ENCODE assay signal across 19 cellular contexts in the genomic region with DNA sequence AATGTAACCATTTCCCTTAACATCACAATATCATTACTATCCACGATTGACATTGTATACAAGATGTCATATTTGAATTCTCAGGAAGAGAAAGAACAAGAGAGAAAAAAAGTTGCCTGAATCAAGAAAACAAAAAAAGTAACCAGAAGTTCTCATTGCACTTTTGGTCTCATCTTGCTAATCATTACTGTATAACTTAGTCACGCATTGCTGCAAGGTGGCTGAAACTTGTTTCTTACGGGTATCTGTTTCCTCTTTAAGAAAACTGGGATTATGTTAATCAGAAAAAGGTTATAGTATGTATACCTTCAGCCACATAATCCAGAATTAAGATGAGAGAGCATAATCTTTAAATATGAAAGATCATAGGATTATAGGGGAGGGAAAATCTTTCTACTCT.
"Had no signal": no experiment of that assay in that cellular context is flagged by ENCODE, and none has a peak within 500 bp of the region (broad histone marks: within the 10 kb centered on the region; RNA-seq: fewer than 3 reads in every experiment).

No MANE protein-coding gene starts in this region.

- H3K27ac ChIP-seq: epithelial cell of prostate, esophagus muscularis mucosa, gastrocnemius medialis, heart right ventricle, suprapubic skin, thyroid gland had no signal

- H3K9me3 ChIP-seq: esophagus muscularis mucosa, gastrocnemius medialis, heart right ventricle, suprapubic skin, thyroid gland had no signal

- ATAC-seq: effector memory CD8-positive, alpha-beta T cell; gastrocnemius medialis; heart right ventricle; left cardiac atrium; left ventricle myocardium superior; right cardiac atrium had no signal

- H3K36me3 ChIP-seq: esophagus muscularis mucosa, gastrocnemius medialis, heart right ventricle, suprapubic skin, thyroid gland had no signal

- H3K4me1 ChIP-seq: esophagus muscularis mucosa, gastrocnemius medialis, suprapubic skin, thyroid gland had no signal

- DNase-seq: effector memory CD8-positive, alpha-beta T cell; gastrocnemius medialis; heart right ventricle; hypothalamus; islet precursor cell; left cardiac atrium; left ventricle myocardium superior; mesenchymal stem cell; midbrain; nephron progenitor cell; right cardiac atrium; small intestine; stimulated activated CD4-positive, alpha-beta T cell treated with anti-CD3 and anti-CD28 coated beads, Interleukin-2, amount 100 ng/mL, for 48 hours; stimulated activated naive CD4-positive, alpha-beta T cell treated with Interleukin-2 at 50 U/mL for 16 hours; thyroid gland had no signal

- H3K4me3 ChIP-seq: esophagus muscularis mucosa, gastrocnemius medialis, heart right ventricle, lung, suprapubic skin, thyroid gland had no signal

- H3K27me3 ChIP-seq: esophagus muscularis mucosa, gastrocnemius medialis, heart right ventricle, suprapubic skin, thyroid gland had no signal
